8 cellular contexts compared by ENCODE assay signal in the genomic region with DNA sequence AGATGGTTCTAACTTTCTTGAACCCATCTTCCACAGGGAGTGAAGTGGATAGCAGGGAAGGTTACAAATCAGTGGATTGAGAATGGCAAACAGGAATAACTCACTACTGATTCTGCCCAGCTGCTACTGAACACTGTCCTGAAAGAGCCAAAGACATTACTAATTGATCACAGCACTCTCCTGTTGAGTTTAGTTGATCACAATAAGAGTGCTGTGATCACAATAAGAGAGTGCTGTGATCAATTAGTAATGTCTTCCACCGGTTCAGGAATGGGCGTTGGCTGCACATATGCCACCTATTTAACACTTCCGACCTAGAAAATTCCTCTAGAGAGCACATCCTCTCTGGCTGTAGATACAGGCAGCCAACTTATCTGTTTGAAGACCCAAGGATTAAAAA. TPM values are rescaled to one million over a fixed set of nuclear protein-coding genes. Genes with fewer than 3 reads are reported as not detected.
A peak's percentile ranks its signal among the peaks of the same experiment; 100 is the strongest.
DNase-seq lines count a peak whose midpoint lies in the region; FAIRE-seq and TF ChIP-seq lines count a peak whose summit lies in the region.

No MANE protein-coding gene starts in this region.

- intact Hi-C loops in posterior vena cava (cut with DNase I): no loop called here

- DNase-seq in NCI-H2029 (lab: John Stamatoyannopoulos, UW) (peak; percentile 22), NCI-H2029 treated with DMSO at 0.1 percent for 48 hours (lab: John Stamatoyannopoulos, UW) (no peak), NCI-H446 (lab: John Stamatoyannopoulos, UW) (peak; percentile 26 to 78), bronchial epithelial cell (ENCODE audit: low read depth) (peak; percentile 82), renal cortical epithelial cell (ENCODE audit: low read depth) (peak; percentile 85), posterior vena cava (ENCODE audit: low spot score) (no peak), GM12891 (ENCODE audit: insufficient read length, low spot score) (no peak)
- DNase-seq in activated naive CD4-positive, alpha-beta T cell treated with Interleukin-2 at 50 U/mL for 16 hours: no peak

- TF ChIP-seq CTCF in bronchial epithelial cell (IDR thresholded peaks at IDR 0.05; ENCODE audit: insufficient read depth, low read length, severe bottlenecking): no peak

- H3K4me3 ChIP-seq in bronchial epithelial cell (ENCODE audit: low read depth, low read length): no peak overlapping the region

- H3K36me3 ChIP-seq in bronchial epithelial cell (ENCODE audit: control insufficient read depth, insufficient read depth, low read length): no peaks in the 10 kb centered on the region

- no peak for FAIRE-seq in bronchial epithelial cell (lab: Jason Lieb, UNC)
- no peak for FAIRE-seq in GM12891 (lab: Jason Lieb, UNC)

- no peak for TF ChIP-seq POLR2A in GM12891 (IDR thresholded peaks at IDR 0.05; ENCODE audit: low read depth, low read length)

- no peaks in the 10 kb centered on the region for H3K27me3 ChIP-seq in bronchial epithelial cell (ENCODE audit: control insufficient read depth, insufficient read depth, low read length)

TF ChIP-seq in GM12891, 5 proteins besides CTCF, POLR2A, EP300 and RAD21:
- TF ChIP-seq SPI1 (IDR thresholded peaks at IDR 0.05; ENCODE audit: low read depth, low read length) (no peak), TAF1 (IDR thresholded peaks at IDR 0.05; ENCODE audit: low read depth, low read length) (no peak), POLR2AphosphoS5 (IDR thresholded peaks at IDR 0.05; ENCODE audit: low read depth, low read length) (no peak), POU2F2 (IDR thresholded peaks at IDR 0.05; ENCODE audit: low read depth, low read length) (no peak), PAX5 (IDR thresholded peaks at IDR 0.05; ENCODE audit: insufficient read depth, low read length, severe bottlenecking) (no peak)

RNA-seq across cellular contexts. Expression of gene CFAP97D1, which starts 11.4 kb away (rescaled TPM):
- total RNA-seq in bronchial epithelial cell: not detected in 2 replicates
- under 0.01 TPM in 1 of 2 replicates, not detected in the other for total RNA-seq in renal cortical epithelial cell
- total RNA-seq in posterior vena cava: not detected
- not detected for polyA plus RNA-seq in GM12891 (2012; ENCODE audit: low read depth, missing spikeins)

RNA-seq across cellular contexts. Expression of gene DUSP3, which starts 12.8 kb away (rescaled TPM):
- total RNA-seq in bronchial epithelial cell: 36.9 and 37.8 TPM in 2 replicates
- total RNA-seq in renal cortical epithelial cell: 96.0 and 132 TPM in 2 replicates
- total RNA-seq in posterior vena cava: 100 to 1,000 TPM; 169 to 172 TPM
- polyA plus RNA-seq in GM12891 (2012; ENCODE audit: low read depth, missing spikeins): 5.9 TPM

RNA-seq across cellular contexts. Expression of gene SOST, which starts 33.0 kb away (rescaled TPM):
- total RNA-seq in bronchial epithelial cell (not detected in 2 replicates), renal cortical epithelial cell (not detected in 2 replicates), posterior vena cava (not detected)
- not detected for polyA plus RNA-seq in GM12891 (2012; ENCODE audit: low read depth, missing spikeins)

RNA-seq across cellular contexts. Expression of gene MPP3, which starts 41.4 kb away (rescaled TPM):
- total RNA-seq in bronchial epithelial cell (7.2 and 9.7 TPM in 2 replicates), renal cortical epithelial cell (6.8 and 8.5 TPM in 2 replicates), posterior vena cava (10 to 100 TPM in 1 of 2 donors, 1 to 10 TPM in 1; 8.5 to 10.2 TPM)
- polyA plus RNA-seq in GM12891 (2012; ENCODE audit: low read depth, missing spikeins): not detected

RNA-seq across cellular contexts. Expression of gene CD300LG, which starts 55.4 kb away (rescaled TPM):
- not detected in 2 replicates for total RNA-seq in bronchial epithelial cell
- total RNA-seq in renal cortical epithelial cell: not detected in 2 replicates
- 1 to 10 TPM; 3.5 to 5.1 TPM for total RNA-seq in posterior vena cava
- polyA plus RNA-seq in GM12891 (2012; ENCODE audit: low read depth, missing spikeins): not detected

Comparison
In these comparisons a context has a peak if more than half of its experiments do, and no peak if none do; other contexts are left out.
1. DNase-seq: peak in NCI-H2029 (single experiment), NCI-H446 (2 of 2), bronchial epithelial cell (single experiment) and renal cortical epithelial cell (single experiment); none in NCI-H2029 treated with DMSO at 0.1 percent for 48 hours (single experiment), posterior vena cava (single experiment), GM12891 (single experiment) and activated naive CD4-positive, alpha-beta T cell treated with Interleukin-2 at 50 U/mL for 16 hours (single experiment).